ENCODE assay signal across 16 cellular contexts in the genomic region with DNA sequence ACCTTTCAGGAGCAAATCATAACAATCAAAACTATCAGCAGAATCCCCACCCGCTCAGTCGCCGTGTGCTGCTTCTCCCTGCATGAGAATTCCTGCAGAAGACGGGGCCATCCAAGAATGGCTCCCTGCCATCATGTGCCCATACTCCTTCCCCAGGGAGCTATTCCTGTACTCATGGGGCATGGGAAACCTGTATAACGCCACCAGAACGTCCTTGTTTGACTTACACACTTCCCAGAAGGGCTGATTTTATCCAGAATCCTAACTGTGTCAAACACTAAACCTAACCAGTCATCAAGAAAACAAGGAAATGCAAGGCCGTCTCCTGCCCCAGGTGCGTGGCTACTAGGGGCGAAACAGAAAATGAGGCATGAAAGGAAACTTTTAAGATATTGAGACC. TPM values are rescaled to one million over a fixed set of nuclear protein-coding genes. Genes with fewer than 3 reads are reported as not detected.
A peak's percentile ranks its signal among the peaks of the same experiment; 100 is the strongest.
DNase-seq lines count a peak whose midpoint lies in the region; ATAC-seq and TF ChIP-seq lines count a peak whose summit lies in the region.
"Had no signal": no experiment of that assay in that cellular context is flagged by ENCODE, and none has a peak within 500 bp of the region (broad histone marks: within the 10 kb centered on the region; RNA-seq: fewer than 3 reads in every experiment).

No MANE protein-coding gene starts in this region.

- H3K4me1 Mint-ChIP-seq in endodermal cell (no peaks in the 10 kb centered on the region), neural crest cell (peaks cover 35% of the 10 kb centered on the region)
- H3K4me1 Mint-ChIP-seq: B cell had no signal

- no peak overlapping the region for H3K4me3 ChIP-seq in endodermal cell (ENCODE audit: low read length)
- H3K4me3 ChIP-seq: GM12878, GM23338 had no signal

- TF ChIP-seq CTCF in endodermal cell (conservative IDR thresholded peaks at IDR 0.05) (no peak), neural crest cell (conservative IDR thresholded peaks at IDR 0.05) (no peak)

- H3K36me3 Mint-ChIP-seq in endodermal cell (ENCODE audit: low read depth): peaks cover 2% of the 10 kb centered on the region
- H3K36me3 Mint-ChIP-seq in neural crest cell (ENCODE audit: low read depth): peaks cover 2% of the 10 kb centered on the region

- ATAC-seq in Right ventricle myocardium superior (ENCODE audit: poor library complexity): peak; percentile 20
- no peak for ATAC-seq in left cardiac atrium
- no peak for ATAC-seq in HG02642 (IDR thresholded peaks at IDR 0.05; ENCODE audit: poor library complexity, unreplicated experiment)
- ATAC-seq: GM12878, GM23338 had no signal

- intact Hi-C loops in Right ventricle myocardium superior (cut with DNase I): no loop called here
- intact Hi-C loops in left cardiac atrium (cut with DNase I): no loop called here

- in situ Hi-C loops in G401 (cut with HindIII; ENCODE audit: low sequenced_read_pairs): no loop called here

- H3K36me3 ChIP-seq in endodermal cell (ENCODE audit: control insufficient read depth, insufficient read depth, low read length): no peaks in the 10 kb centered on the region

- H3K27me3 ChIP-seq in endodermal cell (ENCODE audit: control insufficient read depth, insufficient read depth, low read length, poor library complexity, severe bottlenecking): no peaks in the 10 kb centered on the region

- no peaks in the 10 kb centered on the region for H3K9me3 ChIP-seq in endodermal cell (ENCODE audit: control insufficient read depth, low read length)

- H3K27ac ChIP-seq in endodermal cell (ENCODE audit: low read depth, low read length): no peak overlapping the region

- no peaks in the 10 kb centered on the region for H3K4me1 ChIP-seq in endodermal cell (ENCODE audit: control insufficient read depth, insufficient read depth, low read length)

- H3K9me3 Mint-ChIP-seq in endodermal cell (peaks cover 9% of the 10 kb centered on the region), neural crest cell (peaks cover 3% of the 10 kb centered on the region)
- H3K9me3 Mint-ChIP-seq: CD4-positive, alpha-beta T cell had no signal

- WGBS in endodermal cell (ENCODE audit: insufficient coverage in 1 of 2, insufficient read length in 1 of 2), 2 experiments: 75 to 80% methylated on average over 4 to 9 of the region's 9 CpGs

- no peak overlapping the region for H3K27ac Mint-ChIP-seq in endodermal cell
- peak overlapping the region; percentile 1 for H3K27ac Mint-ChIP-seq in neural crest cell (ENCODE audit: unreplicated experiment)
- H3K27ac Mint-ChIP-seq: B cell; CD4-positive, alpha-beta T cell; GM23338 had no signal

- H3K4me3 Mint-ChIP-seq in endodermal cell (no peak overlapping the region), neural crest cell (no peak overlapping the region)
- H3K4me3 Mint-ChIP-seq: B cell; CD4-positive, alpha-beta T cell; GM23338 had no signal

- H3K27me3 Mint-ChIP-seq in endodermal cell (ENCODE audit: insufficient read depth) (no peaks in the 10 kb centered on the region), neural crest cell (ENCODE audit: low read depth) (no peaks in the 10 kb centered on the region)
- H3K27me3 Mint-ChIP-seq: CD4-positive, alpha-beta T cell had no signal

- H3K9ac ChIP-seq in endodermal cell (ENCODE audit: extremely low read depth, low read length, poor library complexity, severe bottlenecking): no peak overlapping the region

- DNase-seq in Right ventricle myocardium superior: no peak
- DNase-seq in left cardiac atrium: no peak
- DNase-seq in endodermal cell: peak; percentile 5
- no peak for DNase-seq in neural crest cell (ENCODE audit: low read depth, low spot score)
- no peak for DNase-seq in NCI-H1092 treated with DMSO at 0.1 percent for 48 hours (lab: John Stamatoyannopoulos, UW)
- DNase-seq in G401 (ENCODE audit: low spot score): no peak
- DNase-seq: ACHN; C1 segment of cervical spinal cord; Calu3; CD4-positive, alpha-beta T cell; DMS 273 treated with DMSO at 0.1 percent for 48 hours; H7 had no signal

RNA-seq across cellular contexts. Expression of gene DIP2C, which starts 16.0 kb away (rescaled TPM):
- 29.1 TPM for total RNA-seq in Right ventricle myocardium superior
- 10 to 100 TPM; 21.6 to 30.5 TPM for total RNA-seq in left cardiac atrium
- total RNA-seq in endodermal cell: 10 to 100 TPM; 13.0 to 13.7 TPM
- 13.5 TPM for polyA plus RNA-seq in endodermal cell (2013, experiment 1 of 2)
- polyA plus RNA-seq in endodermal cell (2013, experiment 2 of 2): 13.2 TPM
- 21.7 and 22.7 TPM in 2 replicates for total RNA-seq in neural crest cell
- 3.9 and 9.0 TPM in 2 replicates for total RNA-seq in G401 (2014; rRNA removed; shearing (Covaris generic))
